ENCODE assay signal across 17 cellular contexts in the genomic region with DNA sequence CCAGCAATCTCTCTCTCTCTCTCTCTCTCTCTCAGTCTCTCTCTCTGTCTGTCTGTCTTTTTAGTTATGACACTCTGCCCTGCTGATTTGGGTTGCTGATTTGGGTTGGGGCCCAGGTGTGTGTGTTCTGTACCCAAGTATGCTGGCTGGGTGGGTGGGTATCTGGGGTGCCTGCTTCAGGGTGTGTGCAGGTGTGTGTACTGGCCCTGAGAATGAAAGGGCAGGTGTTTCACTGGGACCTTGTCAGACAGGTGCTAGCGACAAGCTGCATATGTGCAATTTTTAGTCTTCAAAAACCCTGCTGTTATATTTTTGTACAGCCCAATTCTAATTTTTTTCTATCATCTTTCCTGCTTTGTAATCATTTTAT. TPM values are rescaled to one million over a fixed set of nuclear protein-coding genes. Genes with fewer than 3 reads are reported as not detected.
DNase-seq lines count a peak whose midpoint lies in the region; ATAC-seq and TF ChIP-seq lines count a peak whose summit lies in the region.
"Had no signal": no experiment of that assay in that cellular context is flagged by ENCODE, and none has a peak within 500 bp of the region (broad histone marks: within the 10 kb centered on the region; RNA-seq: fewer than 3 reads in every experiment).

No MANE protein-coding gene starts in this region.

- WGBS in mesendoderm (ENCODE audit: extremely low coverage, insufficient coverage, low lambda C conversion rate) = no CpG with 5 or more reads among the region's 1 CpG

- H3K4me2 ChIP-seq in OCI-LY3 (ENCODE audit: low read length) = peak overlapping the region; percentile 80
- H3K4me2 ChIP-seq in mesendoderm (ENCODE audit: low read length) = no peak overlapping the region

- no peak overlapping the region for H2AFZ ChIP-seq in OCI-LY3 (ENCODE audit: low read depth, low read length)

- H4K20me1 ChIP-seq in OCI-LY3 (ENCODE audit: insufficient read depth, low read length) = peaks cover 27% of the 10 kb centered on the region

- TF ChIP-seq CTCF in OCI-LY3 (IDR thresholded peaks at IDR 0.05; ENCODE audit: low read depth, low read length) = no peak
- TF ChIP-seq CTCF in left lung (IDR thresholded peaks at IDR 0.05) = no peak

- no peaks in the 10 kb centered on the region for H3K27me3 ChIP-seq in OCI-LY3 (ENCODE audit: low read depth, low read length)
- H3K27me3 ChIP-seq in left lung = no peaks in the 10 kb centered on the region
- H3K27me3 ChIP-seq in subcutaneous abdominal adipose tissue (ENCODE audit: control insufficient read depth in 5 of 5, insufficient read depth in 4 of 5, low read length in 5 of 5) = peaks cover 0 to 7% (median 3%) of the 10 kb centered on the region in 5 donors
- no peaks in the 10 kb centered on the region for H3K27me3 ChIP-seq in mesendoderm (ENCODE audit: insufficient read depth, low read length, poor library complexity)
- H3K27me3 ChIP-seq: testis had no signal

- H3K4me3 ChIP-seq in OCI-LY3 (ENCODE audit: low read length) (peak overlapping the region; percentile 95), left lung (peak overlapping the region; percentile 21 to 60), subcutaneous abdominal adipose tissue (ENCODE audit: low read depth in 1 of 5, low read length in 5 of 5) (peak overlapping the region; percentile 45 to 68 (median 60)), mesendoderm (ENCODE audit: low read length) (no peak overlapping the region)
- H3K4me3 ChIP-seq: MG63, prostate gland, testis had no signal

- no peak overlapping the region for H2BK15ac ChIP-seq in mesendoderm (replicated peaks; ENCODE audit: low read depth)

- H3K79me2 ChIP-seq in OCI-LY3 (ENCODE audit: low read length) (peaks cover 67% of the 10 kb centered on the region), mesendoderm (ENCODE audit: control insufficient read depth, insufficient read depth, low read length) (no peaks in the 10 kb centered on the region)

- no peak overlapping the region for H2BK5ac ChIP-seq in mesendoderm (ENCODE audit: low read length)

- H3K9me3 ChIP-seq in OCI-LY3 (ENCODE audit: insufficient read depth, low read length) = peaks cover 9% of the 10 kb centered on the region
- H3K9me3 ChIP-seq in left lung = no peaks in the 10 kb centered on the region
- peaks cover 0 to 7% (median 6%) of the 10 kb centered on the region in 5 donors for H3K9me3 ChIP-seq in subcutaneous abdominal adipose tissue (ENCODE audit: control insufficient read depth in 5 of 5, low read length in 5 of 5)
- H3K9me3 ChIP-seq: MG63, prostate gland, testis had no signal

- peaks cover 11% of the 10 kb centered on the region for H3K27me3 Mint-ChIP-seq in activated T-cell treated with anti-CD3 and anti-CD28 coated beads, Interleukin-2, amount 50 U/mL, for 4 hours (ENCODE audit: low read depth)

- H3K23ac ChIP-seq in mesendoderm (ENCODE audit: low read length) = no peak overlapping the region

- peak overlapping the region; percentile 66 for H3K4me3 Mint-ChIP-seq in activated T-cell treated with anti-CD3 and anti-CD28 coated beads, Interleukin-2, amount 50 U/mL, for 4 hours

- no peaks in the 10 kb centered on the region for H3K36me3 Mint-ChIP-seq in activated T-cell treated with anti-CD3 and anti-CD28 coated beads, Interleukin-2, amount 50 U/mL, for 4 hours (ENCODE audit: insufficient read depth)

- no peaks in the 10 kb centered on the region for H3K9me3 Mint-ChIP-seq in activated T-cell treated with anti-CD3 and anti-CD28 coated beads, Interleukin-2, amount 50 U/mL, for 4 hours

- H3K79me1 ChIP-seq in mesendoderm (ENCODE audit: low read length) = no peaks in the 10 kb centered on the region

- H3K36me3 ChIP-seq in OCI-LY3 (replicated peaks; ENCODE audit: low read depth, low read length) (peaks cover 33% of the 10 kb centered on the region), left lung (no peaks in the 10 kb centered on the region), subcutaneous abdominal adipose tissue (ENCODE audit: control insufficient read depth in 5 of 5, insufficient read depth in 5 of 5, low read length in 5 of 5) (peaks cover 0 to 2% (median 0%) of the 10 kb centered on the region in 5 donors), mesendoderm (ENCODE audit: control insufficient read depth, insufficient read depth, low read length) (no peaks in the 10 kb centered on the region)
- H3K36me3 ChIP-seq: MG63, prostate gland had no signal

- peak overlapping the region; percentile 83 for H3K27ac ChIP-seq in OCI-LY3 (ENCODE audit: low read length)
- peak overlapping the region in 1 of 2 donors; percentile 90 for H3K27ac ChIP-seq in left lung
- H3K27ac ChIP-seq in subcutaneous abdominal adipose tissue (ENCODE audit: low read depth, low read length) = no peak overlapping the region
- no peak overlapping the region for H3K27ac ChIP-seq in mesendoderm (ENCODE audit: low read depth, low read length)
- H3K27ac ChIP-seq: epithelial cell of prostate, prostate gland, testis had no signal

- no peak overlapping the region for H3K18ac ChIP-seq in mesendoderm (ENCODE audit: low read length)

- H3K4ac ChIP-seq in mesendoderm (ENCODE audit: low read depth, low read length) = no peak overlapping the region

- no peak for DNase-seq in activated T-cell treated with anti-CD3 and anti-CD28 coated beads, Interleukin-2, amount 50 U/mL, for 4 hours
- DNase-seq in activated T-cell treated with anti-CD3 and anti-CD28 coated beads, Interleukin-2, amount 50 U/mL, for 1 hour = no peak
- no peak for DNase-seq in left lung
- no peak for DNase-seq in erythroblast (lab: John Stamatoyannopoulos, UW)
- DNase-seq in mesendoderm = no peak
- DNase-seq: activated CD4-positive, alpha-beta T cell treated with anti-CD3 and anti-CD28 coated beads for 48 hours; head of caudate nucleus; MG63; NCI-H774; SHP77; T1000; testis had no signal

- H3K4me1 Mint-ChIP-seq in activated T-cell treated with anti-CD3 and anti-CD28 coated beads, Interleukin-2, amount 50 U/mL, for 4 hours (ENCODE audit: low read depth) = peaks cover 3% of the 10 kb centered on the region

- no peak overlapping the region for H2AK5ac ChIP-seq in mesendoderm (ENCODE audit: low read length)

- peaks cover 62% of the 10 kb centered on the region for H3K4me1 ChIP-seq in OCI-LY3 (ENCODE audit: low read length)
- peaks cover 0 to 60% of the 10 kb centered on the region in 2 donors for H3K4me1 ChIP-seq in left lung
- H3K4me1 ChIP-seq in subcutaneous abdominal adipose tissue (ENCODE audit: control insufficient read depth in 5 of 5, insufficient read depth in 5 of 5, low read length in 5 of 5) = peaks cover 0 to 15% (median 4%) of the 10 kb centered on the region in 5 donors
- H3K4me1 ChIP-seq in mesendoderm (ENCODE audit: control insufficient read depth, low read depth, low read length) = peaks cover 2% of the 10 kb centered on the region
- H3K4me1 ChIP-seq: testis had no signal

- H2BK120ac ChIP-seq in mesendoderm (ENCODE audit: low read depth, low read length) = no peak overlapping the region

- TF ChIP-seq POLR2A in erythroblast (IDR thresholded peaks at IDR 0.05; ENCODE audit: low read length) = no peak

- no peak for ATAC-seq in activated T-cell treated with anti-CD3 and anti-CD28 coated beads, Interleukin-2, amount 50 U/mL, for 4 hours
- ATAC-seq in left lung (peak; percentile 9), GM21390 (IDR thresholded peaks at IDR 0.05; ENCODE audit: unreplicated experiment) (no peak)

- intact Hi-C loops in left lung (cut with DNase I) = no loop called here

- H4K5ac ChIP-seq in mesendoderm (ENCODE audit: low read length) = no peak overlapping the region

- no peak overlapping the region for H3K56ac ChIP-seq in mesendoderm (ENCODE audit: low read length)

- H3K9ac ChIP-seq in OCI-LY3 (ENCODE audit: low read length) (peak overlapping the region; percentile 94), subcutaneous abdominal adipose tissue (ENCODE audit: low read length in 5 of 5) (no peak overlapping the region), mesendoderm (ENCODE audit: low read length) (no peak overlapping the region)

- H4K8ac ChIP-seq in mesendoderm (ENCODE audit: low read depth, low read length) = no peak overlapping the region

RNA-seq across cellular contexts. Expression of a gene that starts 0.9 kb away (rescaled TPM):
- 1 to 10 TPM; 1.3 to 2.7 (median 2.5) TPM for total RNA-seq in activated T-cell treated with anti-CD3 and anti-CD28 coated beads, Interleukin-2, amount 50 U/mL, for 4 hours
- total RNA-seq in left lung = 10 to 100 TPM; 11.5 to 47.5 TPM
- polyA plus RNA-seq in mesendoderm (2013, experiment 1 of 2) = 0.01 TPM
- 0.03 TPM for polyA plus RNA-seq in mesendoderm (2013, experiment 2 of 2)

RNA-seq across cellular contexts. Expression of a gene that starts 53.6 kb away (rescaled TPM):
- 1 to 10 TPM; 1.2 to 2.3 (median 1.4) TPM for total RNA-seq in activated T-cell treated with anti-CD3 and anti-CD28 coated beads, Interleukin-2, amount 50 U/mL, for 4 hours
- 10 to 100 TPM; 13.0 to 68.1 TPM for total RNA-seq in left lung
- not detected for polyA plus RNA-seq in mesendoderm (2013, experiment 1 of 2)
- polyA plus RNA-seq in mesendoderm (2013, experiment 2 of 2) = not detected

Comparison
In these comparisons a context has a peak if more than half of its experiments do, and no peak if none do; other contexts are left out.
1. RNA of a gene that starts 53.6 kb away (total RNA-seq): 13.0 to 68.1 TPM in left lung; 1.2 to 2.3 TPM in activated T-cell treated with anti-CD3 and anti-CD28 coated beads, Interleukin-2, amount 50 U/mL, for 4 hours; every median in the first group is over 4 times any median in the second.